Comparison of ENCODE assay signal across 1 cellular context in genomic region chr20:37397076-37397953, GRCh38.
TF ChIP-seq lines count a peak whose summit lies in the region.

No MANE protein-coding gene starts in this region.

TF ChIP-seq in WTC11, 78 proteins besides CTCF, POLR2A, EP300 and RAD21 (continued from another document and continues in another):
- TF ChIP-seq ZNF532 (CRISPR knock-in tag; IDR thresholded peaks at IDR 0.05; ENCODE audit: borderline replicate concordance): no peak
- no peak for TF ChIP-seq HMGXB4 (CRISPR knock-in tag; IDR thresholded peaks at IDR 0.05)
- peak; percentile 51; the same call in 1 of the 2 replicates for TF ChIP-seq FOXP4 (CRISPR knock-in tag; IDR thresholded peaks at IDR 0.05)
- TF ChIP-seq FOXP1 (CRISPR knock-in tag; IDR thresholded peaks at IDR 0.05; ENCODE audit: borderline replicate concordance): peak; percentile 68
- TF ChIP-seq ATF3 (CRISPR knock-in tag; conservative IDR thresholded peaks at IDR 0.05): no peak
- TF ChIP-seq STAT6 (CRISPR knock-in tag; conservative IDR thresholded peaks at IDR 0.05; ENCODE audit: low read depth): no peak
- no peak for TF ChIP-seq ZMAT4 (CRISPR knock-in tag; IDR thresholded peaks at IDR 0.05)
- TF ChIP-seq JUN (CRISPR knock-in tag; IDR thresholded peaks at IDR 0.05): no peak
- no peak for TF ChIP-seq AR (CRISPR knock-in tag; IDR thresholded peaks at IDR 0.05)
- TF ChIP-seq ZNF232 (CRISPR knock-in tag; IDR thresholded peaks at IDR 0.05): no peak
- TF ChIP-seq RELA (CRISPR knock-in tag; IDR thresholded peaks at IDR 0.05; ENCODE audit: borderline replicate concordance): no peak
- TF ChIP-seq RORB (CRISPR knock-in tag; IDR thresholded peaks at IDR 0.05): no peak
- TF ChIP-seq ATF2 (CRISPR knock-in tag; IDR thresholded peaks at IDR 0.05; ENCODE audit: borderline replicate concordance, low read depth): no peak
- TF ChIP-seq IRF2 (CRISPR knock-in tag; IDR thresholded peaks at IDR 0.05; ENCODE audit: borderline replicate concordance, low read depth): no peak
- TF ChIP-seq CREM (CRISPR knock-in tag; IDR thresholded peaks at IDR 0.05): no peak
- no peak for TF ChIP-seq SMAD3 (CRISPR knock-in tag; IDR thresholded peaks at IDR 0.05; ENCODE audit: borderline replicate concordance)
- TF ChIP-seq SOX15 (CRISPR knock-in tag; IDR thresholded peaks at IDR 0.05): no peak
- TF ChIP-seq SP1 (CRISPR knock-in tag; conservative IDR thresholded peaks at IDR 0.05): peak; percentile 45
- TF ChIP-seq CDX4 (CRISPR knock-in tag; IDR thresholded peaks at IDR 0.05; ENCODE audit: borderline replicate concordance): no peak
- TF ChIP-seq ZNF425 (CRISPR knock-in tag; conservative IDR thresholded peaks at IDR 0.05): no peak
- TF ChIP-seq NR3C1 (CRISPR knock-in tag; conservative IDR thresholded peaks at IDR 0.05; ENCODE audit: low read depth): no peak
- TF ChIP-seq GRHL2 (CRISPR knock-in tag; IDR thresholded peaks at IDR 0.05; ENCODE audit: insufficient replicate concordance, severe bottlenecking): no peak
- no peak for TF ChIP-seq GABPB1 (CRISPR knock-in tag; IDR thresholded peaks at IDR 0.05)
- no peak for TF ChIP-seq OVOL2 (CRISPR knock-in tag; IDR thresholded peaks at IDR 0.05; ENCODE audit: borderline replicate concordance)
- no peak for TF ChIP-seq USF2 (CRISPR knock-in tag; IDR thresholded peaks at IDR 0.05)
- TF ChIP-seq TP53 (CRISPR knock-in tag; IDR thresholded peaks at IDR 0.05): peak; percentile 60; the same call in 1 of the 2 replicates
- 0 out of 2 replicates have a peak, but pooled peaks have one; percentile 63 for TF ChIP-seq ZBTB43 (CRISPR knock-in tag; IDR thresholded peaks at IDR 0.05)
- no peak for TF ChIP-seq E2F4 (CRISPR knock-in tag; IDR thresholded peaks at IDR 0.05; ENCODE audit: borderline replicate concordance, low read depth)
- no peak for TF ChIP-seq CREB1 (CRISPR knock-in tag; IDR thresholded peaks at IDR 0.05)
- no peak for TF ChIP-seq NFYB (CRISPR knock-in tag; conservative IDR thresholded peaks at IDR 0.05; ENCODE audit: low read depth)
- peak; percentile 79 for TF ChIP-seq ZNF423 (CRISPR knock-in tag; IDR thresholded peaks at IDR 0.05)
- no peak for TF ChIP-seq ESRRA (CRISPR knock-in tag; IDR thresholded peaks at IDR 0.05; ENCODE audit: borderline replicate concordance)
